ENCODE assay signal across 8 cellular contexts in the genomic region with DNA sequence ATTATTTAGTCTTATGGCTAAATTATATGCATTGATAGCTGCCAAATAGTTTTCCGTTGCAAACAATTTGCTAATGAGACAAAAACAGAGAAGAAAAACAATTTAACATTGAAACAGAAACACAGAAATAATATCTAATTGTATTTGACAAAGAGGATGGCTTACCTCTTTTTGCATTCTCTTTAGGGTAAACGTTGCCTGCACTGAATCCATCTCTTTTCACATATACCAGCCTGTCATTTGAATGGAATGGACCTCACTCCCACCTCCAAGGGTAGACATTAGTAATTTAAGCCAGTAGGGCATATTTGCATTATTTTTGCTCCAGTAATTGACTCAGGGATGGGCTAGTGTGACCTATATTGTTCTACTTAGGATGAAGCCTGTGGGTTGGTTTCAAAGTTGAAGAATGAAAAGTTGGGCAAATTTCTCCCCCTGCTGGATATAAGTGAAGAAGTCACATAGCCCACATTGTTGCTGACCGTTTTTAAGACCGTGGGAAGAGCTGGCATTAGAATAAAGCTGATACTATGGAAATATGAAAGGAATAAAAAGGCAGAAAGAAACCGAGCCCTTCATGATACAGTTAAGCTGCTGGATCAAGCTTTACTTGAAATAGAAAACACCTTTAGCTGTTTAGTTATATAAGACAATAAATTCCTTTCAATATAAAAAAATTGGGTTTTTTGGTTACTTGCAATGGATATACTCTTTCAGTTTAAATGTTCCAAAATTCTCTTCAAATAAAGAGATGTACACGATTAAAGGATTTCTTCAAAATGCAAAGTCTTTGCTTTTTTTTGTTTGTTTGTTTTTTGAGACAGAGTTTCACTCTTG. TPM values are rescaled to one million over a fixed set of nuclear protein-coding genes. Genes with fewer than 3 reads are reported as not detected.
DNase-seq lines count a peak whose midpoint lies in the region; ATAC-seq, FAIRE-seq and TF ChIP-seq lines count a peak whose summit lies in the region.

No MANE protein-coding gene starts in this region.

- H3K4me3 ChIP-seq in bronchial epithelial cell (ENCODE audit: low read depth, low read length): no peak overlapping the region

- no peak overlapping the region for H3K27ac ChIP-seq in 22Rv1

- TF ChIP-seq CTCF in 22Rv1 (IDR thresholded peaks at IDR 0.05) (peak; percentile 71), bronchial epithelial cell (IDR thresholded peaks at IDR 0.05; ENCODE audit: insufficient read depth, low read length, severe bottlenecking) (peak; percentile 59)

- H3K27me3 ChIP-seq in bronchial epithelial cell (ENCODE audit: control insufficient read depth, insufficient read depth, low read length): no peaks in the 10 kb centered on the region

- no peak for FAIRE-seq in bronchial epithelial cell (lab: Jason Lieb, UNC)
- FAIRE-seq in urothelium cell line (lab: Jason Lieb, UNC): no peak

- peak; percentile 72 for DNase-seq in ELR (ENCODE audit: low read depth)
- DNase-seq in NCI-H82 treated with DMSO at 0.1 percent for 48 hours (lab: John Stamatoyannopoulos, UW; ENCODE audit: unreplicated experiment): peak; percentile 30
- DNase-seq in bronchial epithelial cell (ENCODE audit: low read depth): peak; percentile 58
- DNase-seq in left kidney (ENCODE audit: low read depth, low spot score): peak; percentile 68
- peak; percentile 29 for DNase-seq in urothelium cell line (ENCODE audit: low spot score)

- ATAC-seq in HG02610 (IDR thresholded peaks at IDR 0.05; ENCODE audit: unreplicated experiment) (peak; percentile 68), HG03139 (IDR thresholded peaks at IDR 0.05; ENCODE audit: unreplicated experiment) (no peak)

- no peaks in the 10 kb centered on the region for H3K36me3 ChIP-seq in bronchial epithelial cell (ENCODE audit: control insufficient read depth, insufficient read depth, low read length)

RNA-seq across cellular contexts. Expression of a gene that starts 26.9 kb away (rescaled TPM):
- 1.8 and 2.9 TPM in 2 replicates for total RNA-seq in bronchial epithelial cell

RNA-seq across cellular contexts. Expression of a gene that starts 27.0 kb away (rescaled TPM):
- total RNA-seq in bronchial epithelial cell: 91.3 and 102 TPM in 2 replicates
